In genomic region chr7:12722720-12723241, GRCh38 we compare ENCODE assay signal across 22 cellular contexts. TPM values are rescaled to one million over a fixed set of nuclear protein-coding genes. Genes with fewer than 3 reads are reported as not detected.
DNase-seq lines count a peak whose midpoint lies in the region; ATAC-seq and TF ChIP-seq lines count a peak whose summit lies in the region.
"Had no signal": no experiment of that assay in that cellular context is flagged by ENCODE, and none has a peak within 500 bp of the region (broad histone marks: within the 10 kb centered on the region; RNA-seq: fewer than 3 reads in every experiment).

No MANE protein-coding gene starts in this region.

- no peaks in the 10 kb centered on the region for H3K9me3 ChIP-seq in mucosa of descending colon
- H3K9me3 ChIP-seq in neuronal stem cell (replicated peaks in 1 of 2; ENCODE audit: control insufficient read depth in 2 of 2, insufficient read depth in 1 of 2, low read depth in 1 of 2, low read length in 2 of 2), result no peaks in the 10 kb centered on the region
- H3K9me3 ChIP-seq: gastroesophageal sphincter, Peyer's patch had no signal

- peaks cover 4% of the 10 kb centered on the region for H3K9me3 Mint-ChIP-seq in activated CD4-positive, alpha-beta T cell treated with anti-CD3 and anti-CD28 coated beads, Interleukin-2, amount 10 ng/mL, durations not matched to agents 24 days and 14 days
- H3K9me3 Mint-ChIP-seq: activated B cell treated with CpG ODN at 0.5 μM for 24 hours; activated T-cell treated with anti-CD3 and anti-CD28 coated beads, Interleukin-2, amount 50 U/mL, for 4 hours; CD4-positive, alpha-beta T cell; nephron progenitor cell; stimulated activated naive CD8-positive, alpha-beta T cell treated with anti-CD3 and anti-CD28 coated beads, Interleukin-15, Interleukin-2, amounts not matched to agents 100 ng/mL and 50 ng/mL, for 24 hours had no signal

- no peak overlapping the region for H2AK5ac ChIP-seq in neuronal stem cell (ENCODE audit: low read depth, low read length)

- H3K14ac ChIP-seq in neuronal stem cell (ENCODE audit: low read length), result no peak overlapping the region

- H3K4me2 ChIP-seq in neuronal stem cell (ENCODE audit: insufficient read depth, low read length, poor library complexity, severe bottlenecking), result no peak overlapping the region
- H3K4me2 ChIP-seq: KMS-11 had no signal

- H3K4me1 Mint-ChIP-seq in activated CD4-positive, alpha-beta T cell treated with anti-CD3 and anti-CD28 coated beads, Interleukin-2, amount 10 ng/mL, durations not matched to agents 24 days and 14 days, result peaks cover 34% of the 10 kb centered on the region

- H3K79me1 ChIP-seq in neuronal stem cell (ENCODE audit: low read depth, low read length), result no peaks in the 10 kb centered on the region

- no peak overlapping the region for H2BK15ac ChIP-seq in neuronal stem cell (ENCODE audit: low read length)

- H3K36me3 ChIP-seq in mucosa of descending colon (ENCODE audit: low read depth) (no peaks in the 10 kb centered on the region), neuronal stem cell (replicated peaks in 1 of 2; ENCODE audit: control insufficient read depth in 2 of 2, insufficient read depth in 2 of 2, low read length in 2 of 2) (no peaks in the 10 kb centered on the region)
- H3K36me3 ChIP-seq: gastroesophageal sphincter, Peyer's patch had no signal

- H3K23ac ChIP-seq in neuronal stem cell (ENCODE audit: low read depth, low read length, poor library complexity), result no peak overlapping the region

- H3K18ac ChIP-seq in neuronal stem cell (ENCODE audit: low read length), result no peak overlapping the region

- H2BK5ac ChIP-seq in neuronal stem cell (ENCODE audit: low read length), result no peak overlapping the region

- H4K91ac ChIP-seq in neuronal stem cell (ENCODE audit: low read depth, low read length, poor library complexity), result no peak overlapping the region

- H3K9ac ChIP-seq in neuronal stem cell (ENCODE audit: low read depth, low read length, poor library complexity), result no peak overlapping the region
- H3K9ac ChIP-seq: KMS-11 had no signal

- no peaks in the 10 kb centered on the region for H3K36me3 Mint-ChIP-seq in activated CD4-positive, alpha-beta T cell treated with anti-CD3 and anti-CD28 coated beads, Interleukin-2, amount 10 ng/mL, durations not matched to agents 24 days and 14 days (ENCODE audit: low read depth)

- peak overlapping the region; percentile 75 for H3K27ac Mint-ChIP-seq in activated CD4-positive, alpha-beta T cell treated with anti-CD3 and anti-CD28 coated beads, Interleukin-2, amount 10 ng/mL, durations not matched to agents 24 days and 14 days
- H3K27ac Mint-ChIP-seq: activated B cell treated with CpG ODN at 0.5 μM for 24 hours; CD4-positive, alpha-beta T cell; nephron progenitor cell; stimulated activated naive CD8-positive, alpha-beta T cell treated with anti-CD3 and anti-CD28 coated beads, Interleukin-15, Interleukin-2, amounts not matched to agents 100 ng/mL and 50 ng/mL, for 24 hours had no signal

- TF ChIP-seq CTCF in mucosa of descending colon (IDR thresholded peaks at IDR 0.05), result no peak

- H3K4me1 ChIP-seq in mucosa of descending colon (ENCODE audit: low read depth), result no peaks in the 10 kb centered on the region
- H3K4me1 ChIP-seq in neuronal stem cell (ENCODE audit: control insufficient read depth in 2 of 2, insufficient read depth in 1 of 2, low read depth in 1 of 2, low read length in 2 of 2), result peaks cover 0 to 5% of the 10 kb centered on the region in 2 donors

- no peak overlapping the region for H2BK12ac ChIP-seq in neuronal stem cell (ENCODE audit: low read length)

- DNase-seq in activated CD4-positive, alpha-beta T cell treated with anti-CD3 and anti-CD28 coated beads, Interleukin-2, amount 10 ng/mL, durations not matched to agents 24 days and 14 days, result no peak
- no peak for DNase-seq in activated CD4-positive, alpha-beta T cell treated with anti-CD3 and anti-CD28 coated beads for 48 hours
- DNase-seq in OCI-M1 (lab: John Stamatoyannopoulos, UW), result peak; percentile 92
- peak; percentile 3 for DNase-seq in astrocyte of the hippocampus (ENCODE audit: low read depth, low spot score)
- no peak for DNase-seq in mucosa of descending colon
- no peak for DNase-seq in NCI-H524 treated with DMSO at 0.1 percent for 48 hours (lab: John Stamatoyannopoulos, UW)
- DNase-seq in neuronal stem cell (ENCODE audit: low spot score), result no peak
- DNase-seq in SK-N-DZ (ENCODE audit: low spot score), result no peak
- DNase-seq: ACHN; activated B cell treated with CpG ODN at 0.5 μM for 24 hours; activated T-cell treated with anti-CD3 and anti-CD28 coated beads, Interleukin-2, amount 50 U/mL, for 4 hours; aorta; CD4-positive, alpha-beta T cell; NCI-H1417 treated with DMSO at 0.1 percent for 48 hours; NCI-H2171; NCI-H82; nephron progenitor cell; Peyer's patch had no signal

- no peak overlapping the region for H3K27ac ChIP-seq in neuronal stem cell (replicated peaks; ENCODE audit: low read length)
- H3K27ac ChIP-seq: gastroesophageal sphincter, KMS-11, Peyer's patch had no signal

- no peak overlapping the region for H2AFZ ChIP-seq in neuronal stem cell (ENCODE audit: low read length)

- ATAC-seq in mucosa of descending colon, result peak; percentile 54
- ATAC-seq: activated T-cell treated with anti-CD3 and anti-CD28 coated beads, Interleukin-2, amount 50 U/mL, for 4 hours; gastroesophageal sphincter had no signal

- no CpG with 5 or more reads among the region's 2 CpGs for WGBS in neuronal stem cell (ENCODE audit: extremely low coverage in 2 of 2, insufficient read length in 2 of 2, insufficient replicate concordance in 1 of 2), 2 donors

- H4K8ac ChIP-seq in neuronal stem cell (ENCODE audit: low read depth, low read length), result no peak overlapping the region

- H3K4me3 ChIP-seq in mucosa of descending colon (no peak overlapping the region), neuronal stem cell (ENCODE audit: low read length in 2 of 2) (no peak overlapping the region)
- H3K4me3 ChIP-seq: gastroesophageal sphincter, lung, Peyer's patch had no signal

- H3K27me3 Mint-ChIP-seq in activated CD4-positive, alpha-beta T cell treated with anti-CD3 and anti-CD28 coated beads, Interleukin-2, amount 10 ng/mL, durations not matched to agents 24 days and 14 days, result no peaks in the 10 kb centered on the region
- H3K27me3 Mint-ChIP-seq: activated B cell treated with CpG ODN at 0.5 μM for 24 hours; CD4-positive, alpha-beta T cell had no signal

- H3K4me3 Mint-ChIP-seq in activated CD4-positive, alpha-beta T cell treated with anti-CD3 and anti-CD28 coated beads, Interleukin-2, amount 10 ng/mL, durations not matched to agents 24 days and 14 days, result peak overlapping the region; percentile 3
- H3K4me3 Mint-ChIP-seq: activated B cell treated with CpG ODN at 0.5 μM for 24 hours; activated T-cell treated with anti-CD3 and anti-CD28 coated beads, Interleukin-2, amount 50 U/mL, for 4 hours; CD4-positive, alpha-beta T cell; nephron progenitor cell; stimulated activated naive CD8-positive, alpha-beta T cell treated with anti-CD3 and anti-CD28 coated beads, Interleukin-15, Interleukin-2, amounts not matched to agents 100 ng/mL and 50 ng/mL, for 24 hours had no signal

- intact Hi-C loops in activated CD4-positive, alpha-beta T cell treated with anti-CD3 and anti-CD28 coated beads, Interleukin-2, amount 10 ng/mL, durations not matched to agents 24 days and 14 days (cut with micrococcal nuclease), result loop anchor here (1.0 kb wide), 1 partner anchor 35 kb away; the partner anchor contains the start of gene ARL4A
- intact Hi-C loops in mucosa of descending colon (cut with DNase I, micrococcal nuclease), result no loop called here

- H3K27me3 ChIP-seq in neuronal stem cell (ENCODE audit: control insufficient read depth in 3 of 3, insufficient read depth in 3 of 3, low read depth in 1 of 3, low read length in 3 of 3), result no peaks in the 10 kb centered on the region
- H3K27me3 ChIP-seq: gastroesophageal sphincter, Peyer's patch had no signal

- no peak overlapping the region for H2BK120ac ChIP-seq in neuronal stem cell (ENCODE audit: low read depth, low read length)

- no peak overlapping the region for H3K4ac ChIP-seq in neuronal stem cell (ENCODE audit: low read length)

RNA-seq across cellular contexts. Expression of gene ARL4A, which starts 35.3 kb away (rescaled TPM):
- 8.9 and 11.0 TPM in 2 replicates for total RNA-seq in activated CD4-positive, alpha-beta T cell treated with anti-CD3 and anti-CD28 coated beads, Interleukin-2, amount 10 ng/mL, durations not matched to agents 24 days and 14 days
- total RNA-seq in mucosa of descending colon, result 10 to 100 TPM; 55.3 to 88.3 (median 73.4) TPM
- polyA plus RNA-seq in neuronal stem cell (2013, experiment 1 of 2), result 21.3 TPM
- polyA plus RNA-seq in neuronal stem cell (2013, experiment 2 of 2), result 22.6 TPM
- polyA plus RNA-seq in SK-N-DZ (2014; cell fraction: cytosol; rRNA removed), result 6.1 and 10.7 TPM in 2 replicates
- 3.8 and 8.4 TPM in 2 replicates for polyA plus RNA-seq in SK-N-DZ (2014; cell fraction: nucleus; rRNA removed)

Comparison
In these comparisons a context has a peak if more than half of its experiments do, and no peak if none do; other contexts are left out.
1. DNase-seq: peak in OCI-M1 (single experiment) and astrocyte of the hippocampus (single experiment); none in activated CD4-positive, alpha-beta T cell treated with anti-CD3 and anti-CD28 coated beads, Interleukin-2, amount 10 ng/mL, durations not matched to agents 24 days and 14 days (single experiment), activated CD4-positive, alpha-beta T cell treated with anti-CD3 and anti-CD28 coated beads for 48 hours (single experiment), mucosa of descending colon (0 of 3), NCI-H524 treated with DMSO at 0.1 percent for 48 hours (single experiment), neuronal stem cell (single experiment) and SK-N-DZ (single experiment).